19 cellular contexts compared by ENCODE assay signal in genomic region chr5:4832491-4832890, GRCh38.
"Had no signal": no experiment of that assay in that cellular context is flagged by ENCODE, and none has a peak within 500 bp of the region (broad histone marks: within the 10 kb centered on the region; RNA-seq: fewer than 3 reads in every experiment).

No MANE protein-coding gene starts in this region.

- H3K9me3 ChIP-seq: esophagus squamous epithelium, gastroesophageal sphincter, heart right ventricle, left lung, lower lobe of right lung had no signal

- H3K4me3 ChIP-seq: coronary artery, dorsolateral prefrontal cortex, esophagus squamous epithelium, gastroesophageal sphincter, heart right ventricle, left lung, lower lobe of right lung, mucosa of descending colon had no signal

- H3K27me3 ChIP-seq: esophagus squamous epithelium, foreskin keratinocyte, gastroesophageal sphincter, left lung had no signal

- DNase-seq: dermis blood vessel endothelial cell; dorsolateral prefrontal cortex; effector CD4-positive, alpha-beta T cell; effector memory CD4-positive, alpha-beta T cell; esophagus squamous epithelium; foreskin keratinocyte; head of caudate nucleus; heart right ventricle; hippocampal formation; left cardiac atrium; left lung; left ventricle myocardium superior; lower lobe of right lung; mesenchymal stem cell; mucosa of descending colon; naive B cell; naive thymus-derived CD8-positive, alpha-beta T cell had no signal

- H3K27ac ChIP-seq: coronary artery, dorsolateral prefrontal cortex, esophagus squamous epithelium, foreskin keratinocyte, gastroesophageal sphincter, heart right ventricle, left lung, lower lobe of right lung had no signal

- H3K36me3 ChIP-seq: esophagus squamous epithelium, gastroesophageal sphincter, heart right ventricle, left lung, lower lobe of right lung had no signal
